25 cellular contexts compared by ENCODE assay signal in the genomic region with DNA sequence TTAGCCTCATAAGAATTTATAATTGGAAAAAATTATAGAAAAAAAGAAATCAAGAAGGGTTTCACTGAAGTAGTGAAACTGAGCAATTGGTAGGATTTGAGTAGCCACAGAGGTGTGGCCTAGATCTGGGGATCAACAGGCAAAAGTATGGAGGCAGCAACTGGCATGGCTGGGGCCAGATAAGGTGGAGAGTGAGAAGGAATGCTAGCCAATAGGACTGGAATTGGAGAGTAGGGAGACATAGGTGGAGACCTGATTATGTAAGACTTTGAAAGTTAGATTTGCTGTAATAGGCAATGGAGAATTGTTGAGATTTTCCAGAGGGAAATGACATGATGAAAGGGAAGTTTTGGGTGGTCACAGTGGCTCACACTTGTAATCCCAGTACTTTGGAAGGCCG. TPM values are rescaled to one million over a fixed set of nuclear protein-coding genes. Genes with fewer than 3 reads are reported as not detected.
DNase-seq lines count a peak whose midpoint lies in the region; ATAC-seq, FAIRE-seq and TF ChIP-seq lines count a peak whose summit lies in the region.
"Had no signal": no experiment of that assay in that cellular context is flagged by ENCODE, and none has a peak within 500 bp of the region (broad histone marks: within the 10 kb centered on the region; RNA-seq: fewer than 3 reads in every experiment).

No MANE protein-coding gene starts in this region.

- no peak for DNase-seq in IMR-90
- peak in 1 of 4 experiments; percentile 23 for DNase-seq in K562 (ENCODE audit: extremely low read depth in 1 of 4, low spot score in 3 of 4)
- no peak for DNase-seq in left lobe of liver (ENCODE audit: low spot score)
- DNase-seq in left colon = no peak
- DNase-seq: 8988T; ACHN; BE2C; C1 segment of cervical spinal cord; CD4-positive, alpha-beta memory T cell; CD4-positive, CD25-positive, alpha-beta regulatory T cell; CD8-positive, alpha-beta memory T cell; COR-L47; DMS 273 treated with DMSO at 0.1 percent for 48 hours; DMS153; DMS79; DND-41; EL; GDM1 had no signal

- H2BK120ac ChIP-seq in IMR-90 (ENCODE audit: low read depth, low read length) = no peak overlapping the region

- H4K8ac ChIP-seq in IMR-90 (ENCODE audit: low read depth in 2 of 2, low read length in 2 of 2) = no peak overlapping the region

- no peak overlapping the region for H4K91ac ChIP-seq in IMR-90 (ENCODE audit: insufficient read depth, low read depth, low read length)

- no peak overlapping the region for H3K18ac ChIP-seq in IMR-90 (ENCODE audit: low read depth, low read length)

- H2AK5ac ChIP-seq in IMR-90 (ENCODE audit: low read depth, low read length) = no peak overlapping the region

- H3K36me3 ChIP-seq in IMR-90 (ENCODE audit: control insufficient read depth, insufficient read depth, low read length) = no peaks in the 10 kb centered on the region
- no peaks in the 10 kb centered on the region for H3K36me3 ChIP-seq in K562 (ENCODE audit: control insufficient read depth, insufficient read depth, low read length)
- H3K36me3 ChIP-seq: BE2C, BLaER1 had no signal

- H3K9ac ChIP-seq in IMR-90 (ENCODE audit: low read depth, low read length) (no peak overlapping the region), K562 (ENCODE audit: insufficient read depth in 1 of 2, low read depth in 2 of 2, low read length in 2 of 2) (no peak overlapping the region)
- H3K9ac ChIP-seq: BLaER1 had no signal

- no peak for FAIRE-seq in K562 (lab: Jason Lieb, UNC)
- FAIRE-seq: GM12878, GM12892, GM18507 had no signal

- no peak overlapping the region for H3K4ac ChIP-seq in IMR-90 (ENCODE audit: low read depth, low read length)

- no peak for TF ChIP-seq EP300 in K562 (IDR thresholded peaks at IDR 0.05; ENCODE audit: low read length)

- TF ChIP-seq POLR2A in IMR-90 (IDR thresholded peaks at IDR 0.05; ENCODE audit: low read depth, low read length) (no peak), K562 (conservative IDR thresholded peaks at IDR 0.05) (no peak)

- dilution Hi-C loops in IMR-90 (cut with HindIII; ENCODE audit: low sequenced_read_pairs, unreplicated experiment) = no loop called here

- no peak for TF ChIP-seq RAD21 in IMR-90 (IDR thresholded peaks at IDR 0.05; ENCODE audit: low read length)
- no peak for TF ChIP-seq RAD21 in K562 (CRISPR knock-in tag; conservative IDR thresholded peaks at IDR 0.05 in 1 of 2, IDR thresholded peaks at IDR 0.05 in 1 of 2)

- no peak for ATAC-seq in IMR-90 (ENCODE audit: low read depth)
- ATAC-seq in K562 = peak; percentile 63
- ATAC-seq in left lobe of liver = peak; percentile 36
- no peak for ATAC-seq in HG03565 (IDR thresholded peaks at IDR 0.05; ENCODE audit: unreplicated experiment)
- ATAC-seq in HG02798 (IDR thresholded peaks at IDR 0.05; ENCODE audit: poor library complexity, unreplicated experiment) = no peak
- ATAC-seq in left colon = no peak
- ATAC-seq: GM12878 had no signal

- no peak overlapping the region for H2BK20ac ChIP-seq in IMR-90 (ENCODE audit: low read depth, low read length)

- H3K23ac ChIP-seq in IMR-90 (ENCODE audit: low read depth, low read length) = no peak overlapping the region

- H3K27me3 ChIP-seq in IMR-90 (ENCODE audit: control insufficient read depth, insufficient read depth, low read length) (no peaks in the 10 kb centered on the region; the same call in 1 of the 2 replicates), K562 (ENCODE audit: control insufficient read depth in 2 of 2, insufficient read depth in 2 of 2, low read length in 2 of 2) (no peaks in the 10 kb centered on the region)
- H3K27me3 ChIP-seq: BE2C, BLaER1 had no signal

- peaks cover 4% of the 10 kb centered on the region for H3K9me3 ChIP-seq in IMR-90 (ENCODE audit: control insufficient read depth, insufficient read depth, low read length)
- peaks cover 2% of the 10 kb centered on the region; the same call in 1 of the 2 replicates for H3K9me3 ChIP-seq in K562 (replicated peaks; ENCODE audit: control insufficient read depth, insufficient read depth, low read depth, low read length)

- no peak overlapping the region for H3K14ac ChIP-seq in IMR-90 (replicated peaks; ENCODE audit: low read depth, low read length)

- peak overlapping the region; percentile 77 for H2AFZ ChIP-seq in IMR-90 (replicated peaks; ENCODE audit: low read length, poor library complexity)
- H2AFZ ChIP-seq in K562 (ENCODE audit: low read depth, low read length) = no peak overlapping the region

- H3K9me1 ChIP-seq in IMR-90 (ENCODE audit: insufficient read depth, low read length) (no peaks in the 10 kb centered on the region), K562 (ENCODE audit: control insufficient read depth, insufficient read depth, low read length) (no peaks in the 10 kb centered on the region)

- H3K27ac ChIP-seq in IMR-90 (ENCODE audit: insufficient read depth, low read length) (no peak overlapping the region), K562 (ENCODE audit: extremely low read depth, low read depth, low read length) (no peak overlapping the region)
- H3K27ac ChIP-seq: BLaER1 had no signal

- H3K79me2 ChIP-seq in K562 (ENCODE audit: control insufficient read depth, insufficient read depth, low read length) = no peaks in the 10 kb centered on the region

- H2BK5ac ChIP-seq in IMR-90 (ENCODE audit: low read depth, low read length, poor library complexity, severe bottlenecking) = no peak overlapping the region

- H3K4me2 ChIP-seq in IMR-90 (ENCODE audit: low read depth, low read length) = no peak overlapping the region
- H3K4me2 ChIP-seq in K562 (ENCODE audit: insufficient read depth, low read length) = no peak overlapping the region
- H3K4me2 ChIP-seq: BLaER1 had no signal

- no peak overlapping the region for H2BK15ac ChIP-seq in IMR-90 (ENCODE audit: low read depth, low read length)

- no peak overlapping the region for H4K5ac ChIP-seq in IMR-90 (ENCODE audit: low read depth, low read length)

- no peaks in the 10 kb centered on the region for H4K20me1 ChIP-seq in IMR-90 (ENCODE audit: insufficient read depth, low read length)
- no peaks in the 10 kb centered on the region for H4K20me1 ChIP-seq in K562 (replicated peaks; ENCODE audit: control insufficient read depth, insufficient read depth, low read length)
- H4K20me1 ChIP-seq: BLaER1 had no signal

- in situ Hi-C loops in IMR-90 (cut with MboI; ENCODE audit: low sequenced_read_pairs) = no loop called here
- in situ Hi-C loops in K562 (cut with MboI) = no loop called here

- POLR2A ChIA-PET in IMR-90 (lab: Charles Lee; ENCODE audit: unreplicated experiment) = no interaction called here
- POLR2A ChIA-PET in K562 (lab: Yijun Ruan, JAX) = interaction anchor here (1.0 kb wide), 1 partner anchor 9 kb away, joined by 5 read pairs; no protein-coding TSS in a partner anchor

- H3K4me1 ChIP-seq in IMR-90 (ENCODE audit: control insufficient read depth, insufficient read depth, low read length) = no peaks in the 10 kb centered on the region
- H3K4me1 ChIP-seq in K562 (replicated peaks in 1 of 2; ENCODE audit: control insufficient read depth in 2 of 2, insufficient read depth in 2 of 2, low read length in 2 of 2) = peaks cover 0 to 3% of the 10 kb centered on the region in 2 experiments; a peak in 2 of 5 replicates
- H3K4me1 ChIP-seq: BE2C, BLaER1 had no signal

- no CpG with 5 or more reads among the region's 1 CpG for WGBS in IMR-90 (ENCODE audit: extremely low coverage in 2 of 2, insufficient read length in 1 of 2), 2 experiments
- WGBS in K562 (ENCODE audit: insufficient coverage, low coverage, missing lambda C conversion rate) = 14% methylated on average over 1 of the region's 1 CpG

- H3K79me1 ChIP-seq in IMR-90 (ENCODE audit: low read depth in 1 of 2, low read length in 2 of 2) = no peaks in the 10 kb centered on the region

- H3K56ac ChIP-seq in IMR-90 (ENCODE audit: extremely low read depth, insufficient read depth, low read length) = no peak overlapping the region

- CTCF ChIA-PET in IMR-90 (lab: Yijun Ruan, JAX) = no interaction called here
- CTCF ChIA-PET in K562 (lab: Yijun Ruan, JAX; ENCODE audit: low intra/inter-chr PET ratio) = no interaction called here

- intact Hi-C loops in IMR-90 (cut with micrococcal nuclease) = no loop called here
- intact Hi-C loops in K562 (cut with micrococcal nuclease) = no loop called here
- intact Hi-C loops in left colon (cut with DNase I, micrococcal nuclease) = no loop called here

- no TSS peak for BruUV-seq in IMR-90 (replicated peaks; lab: Mats Ljungman, UMichigan)
- no TSS peak for BruUV-seq in K562 (replicated peaks; lab: Mats Ljungman, UMichigan)

- H2AK9ac ChIP-seq in IMR-90 (replicated peaks; ENCODE audit: low read depth, low read length, poor library complexity) = no peak overlapping the region

- TF ChIP-seq CTCF in IMR-90 (conservative IDR thresholded peaks at IDR 0.05; ENCODE audit: low read depth, low read length) = no peak
- no peak for TF ChIP-seq CTCF in K562 (IDR thresholded peaks at IDR 0.05 in 2 of 3, conservative IDR thresholded peaks at IDR 0.05 in 1 of 3; ENCODE audit: insufficient read depth in 2 of 3, low read depth in 1 of 3, low read length in 3 of 3)

- H3K4me3 ChIP-seq in IMR-90 (ENCODE audit: insufficient read depth, low read depth, low read length) = no peak overlapping the region
- H3K4me3 ChIP-seq in K562 = no peak overlapping the region
- H3K4me3 ChIP-seq: BLaER1, GM12878 had no signal

RNA-seq across cellular contexts. Expression of gene CGN, which starts 24.6 kb away (rescaled TPM):
- total RNA-seq in IMR-90 (2012; rRNA removed) = 0.28 and 0.36 TPM in 2 replicates
- polyA plus RNA-seq in IMR-90 (2012; rRNA removed) = 0.34 and 0.36 TPM in 2 replicates
- polyA plus RNA-seq in IMR-90 (2012; cell fraction: cytosol; rRNA removed) = 0.10 and 0.20 TPM in 2 replicates
- polyA plus RNA-seq in IMR-90 (2012; cell fraction: nucleus; rRNA removed; ENCODE audit: low replicate concordance) = 0.84 and 1.3 TPM in 2 replicates
- total RNA-seq in K562 (2011; cell fraction: chromatin; rRNA removed; ENCODE audit: low replicate concordance) = 0.30 and 0.32 TPM in 2 replicates
- under 0.01 and 0.39 TPM in 2 replicates for total RNA-seq in K562 (2011; cell fraction: nucleolus; rRNA removed)
- 0.31 and 0.59 TPM in 2 replicates for total RNA-seq in K562 (2011; cell fraction: nucleoplasm; rRNA removed)
- 1.4 TPM in 1 of 2 replicates, not detected in the other for total RNA-seq in K562 (2014; rRNA removed)
- total RNA-seq in K562 (2014; rRNA removed; fragmentation: Illumina TruSeq; extraction: Trizol) = 0.04 and 0.06 TPM in 2 replicates
- 0.07 TPM in 1 of 2 replicates, not detected in the other for total RNA-seq in K562 (2015; rRNA removed; fragmentation: Illumina TruSeq; extraction: Trizol)
- total RNA-seq in K562 (2021) = 0.27 and 0.34 TPM in 2 replicates
- 0.14 and 0.16 TPM in 2 replicates for polyA plus RNA-seq in K562 (2011; rRNA removed)
- 0.03 and 0.13 TPM in 2 replicates for polyA plus RNA-seq in K562 (2011; cell fraction: cytosol; rRNA removed)
- polyA plus RNA-seq in K562 (2011; cell fraction: nucleus; rRNA removed) = 0.40 and 0.88 TPM in 2 replicates
- polyA plus RNA-seq in K562 (2012) = 0.04 and 0.09 TPM in 2 replicates
- 0.03 and 0.19 TPM in 2 replicates for polyA plus RNA-seq in K562 (2014; fragmentation: Illumina TruSeq; extraction: Trizol)
- under 1 TPM in 1 of 2 experiments, not detected in 1; 0.18 TPM for polyA plus RNA-seq in K562 (2014; fragmentation: Nextera tagmentation; extraction: Ambion mirVana)
- 0.09 TPM in 1 of 2 replicates, not detected in the other for polyA plus RNA-seq in K562 (2014; rRNA removed)
- polyA minus RNA-seq in K562 (2011; rRNA and poly(A)+ RNA removed) = 0.04 TPM in 1 of 2 replicates, not detected in the other
- polyA minus RNA-seq in K562 (2011; cell fraction: cytosol; rRNA and poly(A)+ RNA removed) = 0.27 TPM in 1 of 2 replicates, not detected in the other
- 0.11 and 0.13 TPM in 2 replicates for polyA minus RNA-seq in K562 (2011; cell fraction: nucleus; rRNA and poly(A)+ RNA removed)
- total RNA-seq in left lobe of liver = 51.4 TPM
- total RNA-seq in left colon = 100 to 1,000 TPM; 182 to 188 TPM
- polyA plus RNA-seq: CD14-positive monocyte had no signal

RNA-seq across cellular contexts. Expression of gene POGZ, which starts 27.3 kb away (rescaled TPM):
- total RNA-seq in IMR-90 (2012; rRNA removed) = 15.0 and 20.8 TPM in 2 replicates
- 27.4 and 33.5 TPM in 2 replicates for polyA plus RNA-seq in IMR-90 (2012; rRNA removed)
- polyA plus RNA-seq in IMR-90 (2012; cell fraction: cytosol; rRNA removed) = 7.6 and 11.1 TPM in 2 replicates
- polyA plus RNA-seq in IMR-90 (2012; cell fraction: nucleus; rRNA removed; ENCODE audit: low replicate concordance) = 108 and 190 TPM in 2 replicates
- total RNA-seq in K562 (2011; cell fraction: chromatin; rRNA removed; ENCODE audit: low replicate concordance) = 127 and 201 TPM in 2 replicates
- 62.0 and 71.8 TPM in 2 replicates for total RNA-seq in K562 (2011; cell fraction: nucleolus; rRNA removed)
- total RNA-seq in K562 (2011; cell fraction: nucleoplasm; rRNA removed) = 97.2 and 112 TPM in 2 replicates
- 16.4 and 25.1 TPM in 2 replicates for total RNA-seq in K562 (2014; rRNA removed)
- total RNA-seq in K562 (2014; rRNA removed; fragmentation: Illumina TruSeq; extraction: Trizol) = 17.6 and 22.0 TPM in 2 replicates
- 21.6 and 23.6 TPM in 2 replicates for total RNA-seq in K562 (2015; rRNA removed; fragmentation: Illumina TruSeq; extraction: Trizol)
- total RNA-seq in K562 (2021) = 38.2 and 40.6 TPM in 2 replicates
- polyA plus RNA-seq in K562 (2011; rRNA removed) = 26.8 and 44.3 TPM in 2 replicates
- polyA plus RNA-seq in K562 (2011; cell fraction: cytosol; rRNA removed) = 16.8 and 22.3 TPM in 2 replicates
- 94.4 and 103 TPM in 2 replicates for polyA plus RNA-seq in K562 (2011; cell fraction: nucleus; rRNA removed)
- 20.5 and 23.7 TPM in 2 replicates for polyA plus RNA-seq in K562 (2012)
- polyA plus RNA-seq in K562 (2014; fragmentation: Illumina TruSeq; extraction: Trizol) = 26.5 and 36.4 TPM in 2 replicates
- polyA plus RNA-seq in K562 (2014; fragmentation: Nextera tagmentation; extraction: Ambion mirVana) = 10 to 100 TPM in 1 of 2 experiments, 1 to 10 TPM in 1; 9.4 to 13.7 TPM
- 20.8 and 21.5 TPM in 2 replicates for polyA plus RNA-seq in K562 (2014; rRNA removed)
- 50.1 and 70.2 TPM in 2 replicates for polyA minus RNA-seq in K562 (2011; rRNA and poly(A)+ RNA removed)
- 29.9 and 31.9 TPM in 2 replicates for polyA minus RNA-seq in K562 (2011; cell fraction: cytosol; rRNA and poly(A)+ RNA removed)
- 32.2 and 47.7 TPM in 2 replicates for polyA minus RNA-seq in K562 (2011; cell fraction: nucleus; rRNA and poly(A)+ RNA removed)
- total RNA-seq in left lobe of liver = 29.3 TPM
- total RNA-seq in left colon = 10 to 100 TPM; 55.4 to 70.9 TPM

RNA-seq across cellular contexts. Expression of gene TUFT1, which starts 53.6 kb away (rescaled TPM):
- total RNA-seq in IMR-90 (2012; rRNA removed) (30.3 and 33.3 TPM in 2 replicates), K562 (2014; rRNA removed) (1.4 and 1.6 TPM in 2 replicates), K562 (2014; rRNA removed; fragmentation: Illumina TruSeq; extraction: Trizol) (1.2 and 1.6 TPM in 2 replicates), K562 (2015; rRNA removed; fragmentation: Illumina TruSeq; extraction: Trizol) (0.54 and 0.68 TPM in 2 replicates), K562 (2021) (1.4 and 2.0 TPM in 2 replicates), left lobe of liver (1.4 TPM), left colon (10 to 100 TPM; 19.7 to 30.2 TPM)
- polyA plus RNA-seq in IMR-90 (2012; rRNA removed) (18.4 and 21.2 TPM in 2 replicates), K562 (2011; rRNA removed) (1.5 and 2.4 TPM in 2 replicates), K562 (2014; fragmentation: Illumina TruSeq; extraction: Trizol) (1.9 and 2.2 TPM in 2 replicates), K562 (2014; fragmentation: Nextera tagmentation; extraction: Ambion mirVana) (1 to 10 TPM; 1.7 to 2.0 TPM), K562 (2014; rRNA removed) (1.7 TPM in 2 replicates)
- 9.3 and 11.8 TPM in 2 replicates for polyA plus RNA-seq in IMR-90 (2012; cell fraction: cytosol; rRNA removed)
- 21.8 and 50.3 TPM in 2 replicates for polyA plus RNA-seq in IMR-90 (2012; cell fraction: nucleus; rRNA removed; ENCODE audit: low replicate concordance)
- 3.5 and 4.6 TPM in 2 replicates for total RNA-seq in K562 (2011; cell fraction: chromatin; rRNA removed; ENCODE audit: low replicate concordance)
- 1.7 and 2.0 TPM in 2 replicates for total RNA-seq in K562 (2011; cell fraction: nucleolus; rRNA removed)
- total RNA-seq in K562 (2011; cell fraction: nucleoplasm; rRNA removed) = 3.4 and 5.6 TPM in 2 replicates
- 1.1 and 2.3 TPM in 2 replicates for polyA plus RNA-seq in K562 (2011; cell fraction: cytosol; rRNA removed)
- 1.2 and 1.7 TPM in 2 replicates for polyA plus RNA-seq in K562 (2011; cell fraction: nucleus; rRNA removed)
- 1.4 and 2.7 TPM in 2 replicates for polyA plus RNA-seq in K562 (2012)
- polyA minus RNA-seq in K562 (2011; rRNA and poly(A)+ RNA removed) = 2.3 and 2.7 TPM in 2 replicates
- 1.0 and 1.8 TPM in 2 replicates for polyA minus RNA-seq in K562 (2011; cell fraction: cytosol; rRNA and poly(A)+ RNA removed)
- 0.40 and 1.1 TPM in 2 replicates for polyA minus RNA-seq in K562 (2011; cell fraction: nucleus; rRNA and poly(A)+ RNA removed)

Comparison
In these comparisons a context has a peak if more than half of its experiments do, and no peak if none do; other contexts are left out.
1. ATAC-seq: peak in K562 (single experiment) and left lobe of liver (single experiment); none in IMR-90 (single experiment), HG03565 (single experiment), HG02798 (single experiment) and left colon (single experiment).
2. RNA of gene CGN, which starts 24.6 kb away (total RNA-seq): 182 to 188 TPM in left colon and 51.4 TPM in left lobe of liver (single experiment); 0.28 to 0.36 TPM in IMR-90 and under 0.01 to 1.4 TPM in K562; every median in the first group is over 10 times any median in the second.